8 cellular contexts compared by ENCODE assay signal in genomic region chr1:160607051-160608032, GRCh38. TPM values are rescaled to one million over a fixed set of nuclear protein-coding genes. Genes with fewer than 3 reads are reported as not detected.
DNase-seq lines count a peak whose midpoint lies in the region; ATAC-seq and TF ChIP-seq lines count a peak whose summit lies in the region.

No MANE protein-coding gene starts in this region.

- DNase-seq in DMS53 treated with DMSO at 0.1 percent for 48 hours (lab: John Stamatoyannopoulos, UW; ENCODE audit: unreplicated experiment), result peak; percentile 76
- peak; percentile 38 for DNase-seq in NCI-H748 treated with DMSO at 0.1 percent for 48 hours (lab: John Stamatoyannopoulos, UW)
- peak; percentile 70 for DNase-seq in activated CD4-positive, alpha-beta memory T cell treated with anti-CD3 and anti-CD28 coated beads, Interleukin-2, amount 10 ng/mL, durations not matched to agents 7 days and 5 days
- DNase-seq in esophagus squamous epithelium (lab: John Stamatoyannopoulos, UW), result no peak
- DNase-seq in natural killer cell, result peak; percentile 28
- DNase-seq in T1000 (lab: John Stamatoyannopoulos, UW), result no peak

- peak; percentile 51 for ATAC-seq in GM19463 (IDR thresholded peaks at IDR 0.05; ENCODE audit: unreplicated experiment)
- ATAC-seq in HG03571 (IDR thresholded peaks at IDR 0.05; ENCODE audit: unreplicated experiment), result peak; percentile 62
- peak; percentile 99 to 100 (median 100) for ATAC-seq in natural killer cell

- no peak overlapping the region for H3K4me3 ChIP-seq in esophagus squamous epithelium

- WGBS in esophagus squamous epithelium, 2 donors, result 25 to 50% methylated on average over 3 to 4 of the region's 4 CpGs

- no peaks in the 10 kb centered on the region for H3K4me1 ChIP-seq in esophagus squamous epithelium

- H3K9me3 Mint-ChIP-seq in activated CD4-positive, alpha-beta memory T cell treated with anti-CD3 and anti-CD28 coated beads, Interleukin-2, amount 10 ng/mL, durations not matched to agents 7 days and 5 days, result peaks cover 18% of the 10 kb centered on the region
- peaks cover 0 to 2% of the 10 kb centered on the region in 2 donors for H3K9me3 Mint-ChIP-seq in natural killer cell

- CTCF ChIA-PET in activated CD4-positive, alpha-beta memory T cell treated with anti-CD3 and anti-CD28 coated beads, Interleukin-2, amount 10 ng/mL, durations not matched to agents 7 days and 5 days (lab: Charles Lee), result interaction anchor here (0.6 to 8.5 kb wide), 25 partner anchors 12 to 252 kb away, joined by 3 to 81 read pairs (median 4); no protein-coding TSS in a partner anchor

- H3K27ac ChIP-seq in esophagus squamous epithelium, result no peak overlapping the region

- H3K27ac Mint-ChIP-seq in activated CD4-positive, alpha-beta memory T cell treated with anti-CD3 and anti-CD28 coated beads, Interleukin-2, amount 10 ng/mL, durations not matched to agents 7 days and 5 days, result peak overlapping the region; percentile 58
- H3K27ac Mint-ChIP-seq in natural killer cell, result peak overlapping the region; percentile 82 to 84

- TF ChIP-seq CTCF in esophagus squamous epithelium (IDR thresholded peaks at IDR 0.05) (peak; percentile 57 to 83 (median 68)), natural killer cell (IDR thresholded peaks at IDR 0.05) (peak; percentile 78)

- no peak for TF ChIP-seq POLR2A in esophagus squamous epithelium (IDR thresholded peaks at IDR 0.05)

- H3K27me3 ChIP-seq in esophagus squamous epithelium, result peaks cover 0 to 18% (median 0%) of the 10 kb centered on the region in 4 donors

- H3K36me3 Mint-ChIP-seq in activated CD4-positive, alpha-beta memory T cell treated with anti-CD3 and anti-CD28 coated beads, Interleukin-2, amount 10 ng/mL, durations not matched to agents 7 days and 5 days (ENCODE audit: low read depth), result peaks cover 71% of the 10 kb centered on the region
- peaks cover 29% of the 10 kb centered on the region for H3K36me3 Mint-ChIP-seq in natural killer cell

- H3K4me1 Mint-ChIP-seq in activated CD4-positive, alpha-beta memory T cell treated with anti-CD3 and anti-CD28 coated beads, Interleukin-2, amount 10 ng/mL, durations not matched to agents 7 days and 5 days, result peaks cover 60% of the 10 kb centered on the region
- H3K4me1 Mint-ChIP-seq in natural killer cell, result peaks cover 11 to 12% of the 10 kb centered on the region in 2 donors

- H3K27me3 Mint-ChIP-seq in activated CD4-positive, alpha-beta memory T cell treated with anti-CD3 and anti-CD28 coated beads, Interleukin-2, amount 10 ng/mL, durations not matched to agents 7 days and 5 days, result no peaks in the 10 kb centered on the region
- peaks cover 0 to 5% of the 10 kb centered on the region in 2 donors for H3K27me3 Mint-ChIP-seq in natural killer cell (ENCODE audit: low read depth in 2 of 2)

- H3K4me3 Mint-ChIP-seq in activated CD4-positive, alpha-beta memory T cell treated with anti-CD3 and anti-CD28 coated beads, Interleukin-2, amount 10 ng/mL, durations not matched to agents 7 days and 5 days, result no peak overlapping the region
- no peak overlapping the region for H3K4me3 Mint-ChIP-seq in natural killer cell

- no peaks in the 10 kb centered on the region for H3K9me3 ChIP-seq in esophagus squamous epithelium

- intact Hi-C loops in esophagus squamous epithelium (cut with DNase I) (loop anchor here (5.0 kb wide), 1 partner anchor 175 kb away; no protein-coding TSS in a partner anchor), natural killer cell (cut with micrococcal nuclease) (loop anchor here (1.0 to 2.0 kb wide), 5 partner anchors 63 to 415 kb away; partner anchors contain the start of genes COPA and NCSTN)

- POLR2A ChIA-PET in activated CD4-positive, alpha-beta memory T cell treated with anti-CD3 and anti-CD28 coated beads, Interleukin-2, amount 10 ng/mL, durations not matched to agents 7 days and 5 days (lab: Charles Lee), result interaction anchor here (0.8 to 3.5 kb wide), 25 partner anchors 12 to 230 kb away, joined by 3 to 28 read pairs (median 4); partner anchors contain the start of genes CD84, SLAMF1 and SLAMF6

- no peaks in the 10 kb centered on the region for H3K36me3 ChIP-seq in esophagus squamous epithelium

RNA-seq across cellular contexts. Expression of gene CD84, which starts 28.0 kb away (rescaled TPM):
- 10 to 100 TPM; 21.6 to 23.3 TPM for total RNA-seq in activated CD4-positive, alpha-beta memory T cell treated with anti-CD3 and anti-CD28 coated beads, Interleukin-2, amount 10 ng/mL, durations not matched to agents 7 days and 5 days
- total RNA-seq in esophagus squamous epithelium (1 to 10 TPM in 3 of 4 donors, under 1 TPM in 1; 0.61 to 9.0 (median 2.4) TPM), natural killer cell (10 to 100 TPM; 11.1 to 56.7 (median 12.9) TPM)

RNA-seq across cellular contexts. Expression of gene SLAMF1, which starts 39.5 kb away (rescaled TPM):
- total RNA-seq in activated CD4-positive, alpha-beta memory T cell treated with anti-CD3 and anti-CD28 coated beads, Interleukin-2, amount 10 ng/mL, durations not matched to agents 7 days and 5 days, result 100 to 1,000 TPM; 106 to 113 TPM
- total RNA-seq in esophagus squamous epithelium, result 1 to 10 TPM in 3 of 4 donors, not detected in 1; 1.1 to 2.2 (median 1.7) TPM
- total RNA-seq in natural killer cell, result 1 to 10 TPM; 1.1 to 3.5 (median 2.1) TPM

Comparison
In these comparisons a context has a peak if more than half of its experiments do, and no peak if none do; other contexts are left out.
1. DNase-seq: peak in DMS53 treated with DMSO at 0.1 percent for 48 hours (single experiment), NCI-H748 treated with DMSO at 0.1 percent for 48 hours (single experiment), activated CD4-positive, alpha-beta memory T cell treated with anti-CD3 and anti-CD28 coated beads, Interleukin-2, amount 10 ng/mL, durations not matched to agents 7 days and 5 days (single experiment) and natural killer cell (single experiment); none in esophagus squamous epithelium (single experiment) and T1000 (single experiment).
2. RNA of gene SLAMF1, which starts 39.5 kb away (total RNA-seq): 106 to 113 TPM in activated CD4-positive, alpha-beta memory T cell treated with anti-CD3 and anti-CD28 coated beads, Interleukin-2, amount 10 ng/mL, durations not matched to agents 7 days and 5 days; 1.1 to 3.5 TPM in natural killer cell and 1.1 to 2.2 TPM in esophagus squamous epithelium; every median in the first group is over 10 times any median in the second.
3. Peak in every context shown above with its lines, with median percentiles within 50 percentile points of each other: ATAC-seq.